Comparison of ENCODE assay signal across 27 cellular contexts in the genomic region with DNA sequence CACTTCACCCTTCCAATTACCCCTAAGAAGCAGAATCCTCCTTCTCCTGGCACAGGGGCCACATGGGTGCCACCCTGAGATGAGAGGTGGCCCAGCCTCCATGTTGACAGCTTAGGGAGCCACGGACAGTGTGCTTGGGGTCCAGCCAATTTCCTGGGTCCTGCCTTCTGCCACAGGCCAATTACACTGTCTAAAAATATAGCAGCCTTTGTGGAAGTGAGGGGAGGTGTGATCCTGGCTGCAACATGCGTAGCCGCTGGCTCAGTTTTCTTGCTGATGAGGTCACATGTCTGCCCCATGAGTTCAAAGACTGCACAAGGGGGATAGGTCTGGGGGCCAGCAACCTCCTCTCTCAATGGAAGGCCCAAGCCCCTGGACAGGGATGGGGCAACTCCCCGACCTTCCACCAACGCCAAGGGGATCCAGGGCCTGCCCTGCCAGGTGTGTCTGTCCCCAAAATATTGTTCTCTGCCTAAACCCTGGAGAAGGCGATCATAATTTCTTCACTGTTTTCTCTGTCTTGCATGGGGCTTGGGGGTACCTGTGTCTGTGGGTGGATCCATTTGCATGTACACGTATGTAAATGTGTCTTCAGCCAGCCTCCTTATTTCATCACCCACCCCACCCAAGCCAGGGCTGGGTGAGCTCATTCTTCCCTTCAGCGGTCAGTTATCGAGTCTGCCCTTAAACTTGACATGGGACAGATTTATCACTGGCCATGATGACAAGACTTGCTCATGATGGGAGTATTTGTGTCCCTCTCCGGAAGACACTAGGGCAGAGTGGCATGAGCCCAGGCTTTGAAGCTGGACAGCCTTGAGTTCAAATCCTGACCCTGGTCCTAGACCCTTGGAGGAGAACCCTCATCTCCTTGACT. TPM values are rescaled to one million over a fixed set of nuclear protein-coding genes. Genes with fewer than 3 reads are reported as not detected.
"Had no signal": no experiment of that assay in that cellular context is flagged by ENCODE, and none has a peak within 500 bp of the region (broad histone marks: within the 10 kb centered on the region; RNA-seq: fewer than 3 reads in every experiment).

No MANE protein-coding gene starts in this region.

- H3K4me1 Mint-ChIP-seq: stimulated activated effector memory CD8-positive, alpha-beta T cell treated with anti-CD3 and anti-CD28 coated beads, Interleukin-12 subunit alpha, Interleukin-12 subunit beta, amount 100 ng/mL, for 72 hours had no signal

- H3K4me3 ChIP-seq: body of pancreas, prostate gland, right lobe of liver, stomach had no signal

- H3K36me3 ChIP-seq: prostate gland, right lobe of liver, stomach, WERI-Rb-1 had no signal

- H3K27ac Mint-ChIP-seq: activated CD8-positive, alpha-beta T cell treated with anti-CD3 and anti-CD28 coated beads for 36 hours; activated naive CD8-positive, alpha-beta T cell; endodermal cell; stimulated activated effector memory CD8-positive, alpha-beta T cell treated with anti-CD3 and anti-CD28 coated beads, Interleukin-12 subunit alpha, Interleukin-12 subunit beta, amount 100 ng/mL, for 72 hours; type B pancreatic cell had no signal

- H3K9me3 ChIP-seq: body of pancreas, prostate gland, right lobe of liver, stomach had no signal

- FAIRE-seq: colon, kidney, small intestine had no signal

- H3K4me1 ChIP-seq: body of pancreas, foreskin keratinocyte, prostate gland, right lobe of liver, stomach had no signal

- DNase-seq: activated CD8-positive, alpha-beta memory T cell treated with anti-CD3 and anti-CD28 coated beads, Interleukin-2, amount 50 U/mL, for 4 hours; activated CD8-positive, alpha-beta T cell treated with anti-CD3 and anti-CD28 coated beads for 36 hours; activated gamma-delta T cell treated with Interleukin-2 at 50 U/mL for 16 hours; activated T-cell treated with anti-CD3 and anti-CD28 coated beads, Interleukin-2, amount 50 U/mL, for 4 hours; amniotic stem cell; body of pancreas; caudate nucleus; endodermal cell; foreskin keratinocyte; kidney; right lobe of liver; small intestine; stimulated activated CD4-positive, alpha-beta T cell treated with anti-CD3 and anti-CD28 coated beads, Interleukin-15, amount 100 ng/mL, for 24 hours; stimulated activated CD4-positive, alpha-beta T cell treated with anti-CD3 and anti-CD28 coated beads, Interleukin-2, amount 100 ng/mL, for 48 hours; stomach; SW 1271; T-helper 2 cell; WERI-Rb-1 had no signal

- ATAC-seq: activated CD8-positive, alpha-beta T cell treated with anti-CD3 and anti-CD28 coated beads for 36 hours; activated T-cell treated with anti-CD3 and anti-CD28 coated beads, Interleukin-2, amount 50 U/mL, for 4 hours; body of pancreas; foreskin keratinocyte; left lobe of liver; right lobe of liver; stimulated activated effector memory CD8-positive, alpha-beta T cell treated with anti-CD3 and anti-CD28 coated beads, Interleukin-12 subunit alpha, Interleukin-12 subunit beta, amount 100 ng/mL, for 72 hours had no signal

- H3K4me3 Mint-ChIP-seq: activated CD8-positive, alpha-beta T cell treated with anti-CD3 and anti-CD28 coated beads for 36 hours; activated naive CD8-positive, alpha-beta T cell; activated T-cell treated with anti-CD3 and anti-CD28 coated beads, Interleukin-2, amount 50 U/mL, for 4 hours; endodermal cell; stimulated activated effector memory CD8-positive, alpha-beta T cell treated with anti-CD3 and anti-CD28 coated beads, Interleukin-12 subunit alpha, Interleukin-12 subunit beta, amount 100 ng/mL, for 72 hours; type B pancreatic cell had no signal

- H3K27ac ChIP-seq: body of pancreas, epithelial cell of prostate, foreskin keratinocyte, prostate gland, right lobe of liver, stomach, WERI-Rb-1 had no signal

- H3K27me3 ChIP-seq: body of pancreas, right lobe of liver had no signal

- H3K9me3 Mint-ChIP-seq: activated CD8-positive, alpha-beta T cell treated with anti-CD3 and anti-CD28 coated beads for 36 hours; activated T-cell treated with anti-CD3 and anti-CD28 coated beads, Interleukin-2, amount 50 U/mL, for 4 hours; endodermal cell; stimulated activated effector memory CD8-positive, alpha-beta T cell treated with anti-CD3 and anti-CD28 coated beads, Interleukin-12 subunit alpha, Interleukin-12 subunit beta, amount 100 ng/mL, for 72 hours; type B pancreatic cell had no signal

- H3K36me3 Mint-ChIP-seq: activated naive CD8-positive, alpha-beta T cell; stimulated activated effector memory CD8-positive, alpha-beta T cell treated with anti-CD3 and anti-CD28 coated beads, Interleukin-12 subunit alpha, Interleukin-12 subunit beta, amount 100 ng/mL, for 72 hours; type B pancreatic cell had no signal

- H3K27me3 Mint-ChIP-seq: activated CD8-positive, alpha-beta T cell treated with anti-CD3 and anti-CD28 coated beads for 36 hours; activated naive CD8-positive, alpha-beta T cell had no signal

RNA-seq across cellular contexts. Expression of a gene that starts 59.4 kb away (rescaled TPM):
- total RNA-seq: activated CD8-positive, alpha-beta T cell treated with anti-CD3 and anti-CD28 coated beads for 36 hours; activated T-cell treated with anti-CD3 and anti-CD28 coated beads, Interleukin-2, amount 50 U/mL, for 4 hours; body of pancreas; fibroblast of lung; foreskin keratinocyte; left lobe of liver; osteocyte; right lobe of liver; stomach had no signal
